Comparison of ENCODE assay signal across 32 cellular contexts in the genomic region with DNA sequence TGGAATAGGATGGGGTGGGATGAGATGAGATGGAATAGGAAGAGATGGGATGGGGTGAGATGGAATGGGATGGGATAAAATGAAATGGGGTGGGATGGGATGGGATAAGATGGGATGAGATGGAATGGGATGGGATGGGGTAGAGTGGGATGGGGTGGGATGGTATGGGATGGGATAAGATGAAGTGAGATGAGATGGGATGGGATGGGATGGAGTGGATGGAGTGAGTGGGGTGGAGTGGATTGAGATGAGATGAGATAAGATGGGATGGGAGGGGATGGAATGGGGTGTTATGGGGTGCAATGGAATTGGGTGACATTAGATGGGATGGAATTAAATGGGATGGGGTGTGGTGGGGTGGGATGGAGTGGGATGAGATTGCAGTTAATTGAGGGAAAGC.
"Had no signal": no experiment of that assay in that cellular context is flagged by ENCODE, and none has a peak within 500 bp of the region (broad histone marks: within the 10 kb centered on the region; RNA-seq: fewer than 3 reads in every experiment).

No MANE protein-coding gene starts in this region.

- H3K27me3 ChIP-seq: body of pancreas, brain microvascular endothelial cell, breast epithelium, cardiac muscle cell had no signal

- H3K4me3 ChIP-seq: body of pancreas, breast epithelium, cardiac muscle cell had no signal

- ATAC-seq: activated CD8-positive, alpha-beta memory T cell treated with anti-CD3 and anti-CD28 coated beads, Interleukin-2, amount 10 ng/mL, durations not matched to agents 7 days and 5 days; activated CD8-positive, alpha-beta T cell treated with anti-CD3 and anti-CD28 coated beads, Interleukin-2, amount 10 ng/mL, durations not matched to agents 7 days and 5 days; activated naive CD8-positive, alpha-beta T cell treated with anti-CD3 and anti-CD28 coated beads, Interleukin-2, amount 50 U/mL, for 24 hours; body of pancreas had no signal

- H3K36me3 ChIP-seq: brain microvascular endothelial cell, breast epithelium, cardiac muscle cell had no signal

- H3K4me1 ChIP-seq: body of pancreas, breast epithelium had no signal

- H3K27ac ChIP-seq: body of pancreas, brain microvascular endothelial cell, breast epithelium, cardiac muscle cell, VCaP had no signal

- FAIRE-seq: astrocyte, TTC549 had no signal

- H3K9me3 ChIP-seq: body of pancreas, breast epithelium had no signal

- DNase-seq: activated B cell treated with CpG ODN at 0.5 μM for 24 hours; activated CD4-positive, alpha-beta memory T cell treated with anti-CD3 and anti-CD28 coated beads, Interleukin-2, amount 10 ng/mL, durations not matched to agents 7 days and 5 days; activated CD4-positive, alpha-beta T cell treated with anti-CD3 and anti-CD28 coated beads for 4 hours; activated CD4-positive, alpha-beta T cell treated with anti-CD3 and anti-CD28 coated beads, Interleukin-2, amount 10 ng/mL, durations not matched to agents 24 days and 14 days; activated CD4-positive, alpha-beta T cell treated with anti-CD3 and anti-CD28 coated beads, Interleukin-2, amount 50 U/mL, for 1 hour; activated CD4-positive, alpha-beta T cell treated with anti-CD3 and anti-CD28 coated beads, Interleukin-2, amount 50 U/mL, for 48 hours; activated CD4-positive, CD25-positive, alpha-beta regulatory T cell treated with anti-CD3 and anti-CD28 coated beads, Interleukin-2, amount 50 U/mL, for 72 hours; activated CD8-positive, alpha-beta memory T cell treated with anti-CD3 and anti-CD28 coated beads for 24 hours; activated CD8-positive, alpha-beta memory T cell treated with anti-CD3 and anti-CD28 coated beads, Interleukin-2, amount 10 ng/mL, durations not matched to agents 7 days and 5 days; activated CD8-positive, alpha-beta memory T cell treated with anti-CD3 and anti-CD28 coated beads, Interleukin-2, amount 50 U/mL, for 48 hours; activated CD8-positive, alpha-beta T cell treated with anti-CD3 and anti-CD28 coated beads, Interleukin-2, amount 10 ng/mL, durations not matched to agents 7 days and 5 days; activated effector memory CD4-positive, alpha-beta T cell treated with Interleukin-2 at 50 U/mL for 16 hours; activated gamma-delta T cell; activated naive CD4-positive, alpha-beta T cell treated with anti-CD3 and anti-CD28 coated beads, Interleukin-2, amount 10 ng/mL, durations not matched to agents 7 days and 5 days; activated naive CD4-positive, alpha-beta T cell treated with Interleukin-2 at 50 U/mL for 16 hours; activated naive CD8-positive, alpha-beta T cell treated with anti-CD3 and anti-CD28 coated beads, Interleukin-2, amount 10 ng/mL, durations not matched to agents 7 days and 5 days; activated naive CD8-positive, alpha-beta T cell treated with anti-CD3 and anti-CD28 coated beads, Interleukin-2, amount 50 U/mL, for 24 hours; activated T-cell treated with anti-CD3 and anti-CD28 coated beads, Interleukin-2, amount 50 U/mL, for 24 hours; activated T-cell treated with anti-CD3 and anti-CD28 coated beads, Interleukin-2, amount 50 U/mL, for 48 hours; aorta; body of pancreas; brain microvascular endothelial cell; caudate nucleus; cerebellar nuclear complex; T-helper 1 cell; T-helper 2 cell; T-helper 9 cell had no signal
